ENCODE assay signal across 26 cellular contexts in the genomic region with DNA sequence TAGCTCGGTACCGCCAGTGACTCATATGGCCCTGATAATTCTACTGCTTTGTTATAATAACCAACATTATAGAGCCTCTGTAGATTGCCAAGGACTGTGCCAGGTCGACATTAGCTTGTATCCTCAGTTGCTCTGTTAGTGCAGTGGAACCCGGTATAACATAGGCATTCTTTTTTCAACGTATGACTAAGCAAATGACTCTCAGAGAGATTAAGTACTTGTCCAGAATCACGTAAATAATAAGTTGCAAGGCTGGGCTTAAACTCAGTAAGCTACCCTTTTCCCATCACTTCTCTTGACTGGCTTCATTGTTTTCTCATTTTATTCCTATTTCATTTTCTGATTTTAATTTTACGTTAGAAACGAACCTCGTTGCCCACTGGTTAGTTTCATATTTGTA.
DNase-seq lines count a peak whose midpoint lies in the region; ATAC-seq, FAIRE-seq and TF ChIP-seq lines count a peak whose summit lies in the region.
"Had no signal": no experiment of that assay in that cellular context is flagged by ENCODE, and none has a peak within 500 bp of the region (broad histone marks: within the 10 kb centered on the region; RNA-seq: fewer than 3 reads in every experiment).

No MANE protein-coding gene starts in this region.

- no peaks in the 10 kb centered on the region for H3K27me3 ChIP-seq in mesenchymal stem cell (ENCODE audit: control insufficient read depth in 1 of 2, insufficient read depth in 1 of 2, low read length in 2 of 2)
- H3K27me3 ChIP-seq: uterus had no signal

- H2AK5ac ChIP-seq in mesenchymal stem cell (ENCODE audit: low read length, severe bottlenecking) = no peak overlapping the region

- no peak overlapping the region for H3K18ac ChIP-seq in mesenchymal stem cell (ENCODE audit: low read depth in 1 of 2, low read length in 2 of 2)

- no peak overlapping the region for H3K4me2 ChIP-seq in mesenchymal stem cell (ENCODE audit: low read length, poor library complexity, severe bottlenecking)
- H3K4me2 ChIP-seq: A549 had no signal

- no peak for TF ChIP-seq CTCF in kidney (IDR thresholded peaks at IDR 0.05; ENCODE audit: borderline replicate concordance, extremely low read depth, insufficient read depth)

- ATAC-seq in stimulated activated naive CD8-positive, alpha-beta T cell treated with anti-CD3 and anti-CD28 coated beads, Interleukin-15, Interleukin-2, amounts not matched to agents 100 U/mL and 50 U/mL, for 24 hours = no peak
- ATAC-seq in GM21526 (IDR thresholded peaks at IDR 0.05; ENCODE audit: low FRiP score, unreplicated experiment) (no peak), HG03045 (IDR thresholded peaks at IDR 0.05; ENCODE audit: unreplicated experiment) (no peak)
- ATAC-seq: A549; CD8-positive, alpha-beta T cell; K562 had no signal

- H3K23ac ChIP-seq in mesenchymal stem cell (ENCODE audit: low read length in 2 of 2) = no peak overlapping the region

- no peak overlapping the region for H2BK12ac ChIP-seq in mesenchymal stem cell (ENCODE audit: low read length in 2 of 2)

- H3K9ac ChIP-seq in mesenchymal stem cell (ENCODE audit: low read length) (no peak overlapping the region), kidney (ENCODE audit: low read length in 2 of 2) (no peak overlapping the region)

- H3K4me3 ChIP-seq in mesenchymal stem cell (ENCODE audit: insufficient read depth in 1 of 2, low read depth in 1 of 2, low read length in 2 of 2) = no peak overlapping the region
- no peak overlapping the region for H3K4me3 ChIP-seq in kidney (ENCODE audit: low read length in 2 of 2)
- H3K4me3 ChIP-seq: A549, K562, left ventricle myocardium inferior, uterus had no signal

- H3K79me1 ChIP-seq in mesenchymal stem cell (replicated peaks; ENCODE audit: low read length, poor library complexity, severe bottlenecking) = peaks cover 20% of the 10 kb centered on the region

- 83% methylated on average over 9 of the region's 9 CpGs for WGBS in mesenchymal stem cell

- H3K4me1 ChIP-seq in mesenchymal stem cell (ENCODE audit: control insufficient read depth, insufficient read depth, low read depth, low read length) = no peaks in the 10 kb centered on the region
- no peaks in the 10 kb centered on the region for H3K4me1 ChIP-seq in kidney (ENCODE audit: control insufficient read depth in 1 of 2, insufficient read depth in 1 of 2, low read depth in 1 of 2, low read length in 2 of 2)
- H3K4me1 ChIP-seq: A549, left ventricle myocardium inferior, uterus had no signal

- H3K9me3 ChIP-seq in mesenchymal stem cell (ENCODE audit: control insufficient read depth, low read length) (no peaks in the 10 kb centered on the region), kidney (ENCODE audit: control insufficient read depth in 1 of 2, low read length in 2 of 2) (no peaks in the 10 kb centered on the region)
- H3K9me3 ChIP-seq: A549, left ventricle myocardium inferior, uterus had no signal

- H4K91ac ChIP-seq in mesenchymal stem cell (ENCODE audit: low read length) = no peak overlapping the region

- peak; percentile 8 for DNase-seq in EH (ENCODE audit: low read depth)
- DNase-seq in astrocyte of the hippocampus (ENCODE audit: low read depth, low spot score) = peak; percentile 13
- DNase-seq in mesenchymal stem cell = peak; percentile 38
- DNase-seq in substantia nigra (lab: John Stamatoyannopoulos, UW) = no peak
- DNase-seq in stimulated activated naive CD8-positive, alpha-beta T cell treated with anti-CD3 and anti-CD28 coated beads, Interleukin-15, Interleukin-2, amounts not matched to agents 100 U/mL and 50 U/mL, for 24 hours = no peak
- DNase-seq in kidney = no peak
- DNase-seq: activated CD4-positive, alpha-beta T cell treated with anti-CD3 and anti-CD28 coated beads, Interleukin-2, amount 50 U/mL, for 4 hours; activated CD4-positive, CD25-positive, alpha-beta regulatory T cell; activated naive CD4-positive, alpha-beta T cell treated with Interleukin-2 at 50 U/mL for 16 hours; AML-193; amniotic stem cell; CD8-positive, alpha-beta T cell; left ventricle myocardium inferior; MM.1S; NCI-H1417; NCI-H345; NCI-H82; RPMI8226; stimulated activated CD4-positive, alpha-beta T cell treated with anti-CD3 and anti-CD28 coated beads, Interleukin-2, amount 100 ng/mL, for 24 hours; T-helper 1 cell; uterus had no signal

- H2BK15ac ChIP-seq in mesenchymal stem cell (ENCODE audit: low read depth, poor library complexity, severe bottlenecking) = no peak overlapping the region

- H4K8ac ChIP-seq in mesenchymal stem cell (ENCODE audit: low read length) = no peak overlapping the region

- peaks cover 31 to 68% of the 10 kb centered on the region in 2 experiments for H3K36me3 ChIP-seq in mesenchymal stem cell (ENCODE audit: control insufficient read depth in 1 of 2, insufficient read depth in 2 of 2, low read depth in 1 of 2, low read length in 2 of 2)
- peaks cover 19 to 21% of the 10 kb centered on the region in 2 donors for H3K36me3 ChIP-seq in kidney (ENCODE audit: control insufficient read depth in 1 of 2, insufficient read depth in 2 of 2, low read length in 2 of 2)
- H3K36me3 ChIP-seq: uterus had no signal

- FAIRE-seq in kidney (lab: Jason Lieb, UNC) = no peak
- FAIRE-seq: A549, islet of Langerhans, K562 had no signal

- no peak overlapping the region for H2AFZ ChIP-seq in mesenchymal stem cell (ENCODE audit: low read depth, low read length)

- intact Hi-C loops in kidney (cut with DNase I) = no loop called here

- no peak overlapping the region for H2BK120ac ChIP-seq in mesenchymal stem cell (ENCODE audit: low read depth, low read length)

- no peak overlapping the region for H2BK5ac ChIP-seq in mesenchymal stem cell (ENCODE audit: low read depth, low read length, poor library complexity, severe bottlenecking)

- H3K4ac ChIP-seq in mesenchymal stem cell (ENCODE audit: low read depth in 1 of 2, low read length in 2 of 2) = no peak overlapping the region

- no peak overlapping the region for H3K14ac ChIP-seq in mesenchymal stem cell (ENCODE audit: low read length in 2 of 2)

- no peak overlapping the region for H3K27ac ChIP-seq in mesenchymal stem cell (ENCODE audit: low read length, poor library complexity, severe bottlenecking)
- peak overlapping the region; percentile 13 for H3K27ac ChIP-seq in substantia nigra (ENCODE audit: low read depth, low read length, poor library complexity, severe bottlenecking)
- H3K27ac ChIP-seq in kidney (ENCODE audit: low read depth in 2 of 2, low read length in 2 of 2) = no peak overlapping the region
- H3K27ac ChIP-seq: A549, left ventricle myocardium inferior, uterus had no signal

Comparison
In these comparisons a context has a peak if more than half of its experiments do, and no peak if none do; other contexts are left out.
1. DNase-seq: peak in EH (single experiment), astrocyte of the hippocampus (single experiment) and mesenchymal stem cell (single experiment); none in substantia nigra (0 of 49), stimulated activated naive CD8-positive, alpha-beta T cell treated with anti-CD3 and anti-CD28 coated beads, Interleukin-15, Interleukin-2, amounts not matched to agents 100 U/mL and 50 U/mL, for 24 hours (single experiment) and kidney (single experiment).